In genomic region chr17:7240375-7240774, GRCh38 we compare ENCODE assay signal across 8 cellular contexts. TPM values are rescaled to one million over a fixed set of nuclear protein-coding genes. Genes with fewer than 3 reads are reported as not detected.
DNase-seq lines count a peak whose midpoint lies in the region; ATAC-seq and TF ChIP-seq lines count a peak whose summit lies in the region.

No MANE protein-coding gene starts in this region.

- no peak overlapping the region for H2AFZ ChIP-seq in neuron (ENCODE audit: low read depth, low read length)

- peaks cover 32% of the 10 kb centered on the region for H3K4me1 ChIP-seq in CD8-positive, alpha-beta T cell (ENCODE audit: insufficient read depth, low read length)
- peaks cover 37% of the 10 kb centered on the region for H3K4me1 ChIP-seq in neuron (ENCODE audit: insufficient read depth, low read length)

- no peaks in the 10 kb centered on the region for H3K27me3 Mint-ChIP-seq in CD8-positive, alpha-beta T cell (ENCODE audit: low read depth)
- H3K27me3 Mint-ChIP-seq in dendritic cell treated with granulocyte-macrophage colony-stimulating factor and Interleukin-4, amounts not matched to agents 40 ng/mL and 50 ng/mL, for 4 days = no peaks in the 10 kb centered on the region

- peak overlapping the region; percentile 98 for H3K4me3 Mint-ChIP-seq in CD8-positive, alpha-beta T cell
- peak overlapping the region; percentile 98 for H3K4me3 Mint-ChIP-seq in dendritic cell treated with granulocyte-macrophage colony-stimulating factor and Interleukin-4, amounts not matched to agents 40 ng/mL and 50 ng/mL, for 4 days

- H3K9me3 ChIP-seq in CD8-positive, alpha-beta T cell (ENCODE audit: low read length) = no peaks in the 10 kb centered on the region
- no peaks in the 10 kb centered on the region for H3K9me3 ChIP-seq in neuron (ENCODE audit: low read length)

- no peak overlapping the region for H3K27ac ChIP-seq in CD8-positive, alpha-beta T cell (ENCODE audit: low read depth, low read length)

- CTCF ChIA-PET in CD8-positive, alpha-beta T cell (lab: Charles Lee) = interaction anchor here (1.6 to 4.9 kb wide), 4 partner anchors 11 to 195 kb away, joined by 5 to 24 read pairs (median 13); partner anchors contain the start of genes CTDNEP1 and ELP5

- no peak for DNase-seq in CD8-positive, alpha-beta T cell
- DNase-seq in NOMO-1 treated with dmso at 0.1 percent for 144 hours (lab: John Stamatoyannopoulos, UW; ENCODE audit: unreplicated experiment) (peak; percentile 73), NCI-H226 (no peak), mesenteric fat pad (ENCODE audit: low spot score) (no peak)

- H3K4me1 Mint-ChIP-seq in CD8-positive, alpha-beta T cell (ENCODE audit: low read depth) = peaks cover 48% of the 10 kb centered on the region
- H3K4me1 Mint-ChIP-seq in dendritic cell treated with granulocyte-macrophage colony-stimulating factor and Interleukin-4, amounts not matched to agents 40 ng/mL and 50 ng/mL, for 4 days (ENCODE audit: low read depth) = peaks cover 59% of the 10 kb centered on the region

- no peak for ATAC-seq in CD8-positive, alpha-beta T cell
- no peak for ATAC-seq in HG03159 (IDR thresholded peaks at IDR 0.05; ENCODE audit: unreplicated experiment)
- ATAC-seq in activated CD4-positive, CD25-positive, alpha-beta regulatory T cell treated with anti-CD3 and anti-CD28 coated beads, Interleukin-2, amount 50 U/mL, for 24 hours = no peak

- H3K36me3 Mint-ChIP-seq in CD8-positive, alpha-beta T cell = peaks cover 64% of the 10 kb centered on the region
- peaks cover 96% of the 10 kb centered on the region for H3K36me3 Mint-ChIP-seq in dendritic cell treated with granulocyte-macrophage colony-stimulating factor and Interleukin-4, amounts not matched to agents 40 ng/mL and 50 ng/mL, for 4 days (ENCODE audit: low read depth)

- no peak overlapping the region for H3K4me3 ChIP-seq in CD8-positive, alpha-beta T cell (ENCODE audit: low read depth, low read length)
- H3K4me3 ChIP-seq in neuron (ENCODE audit: low read length) = peak overlapping the region; percentile 80

- H3K36me3 ChIP-seq in CD8-positive, alpha-beta T cell (ENCODE audit: insufficient read depth, low read length) = peaks cover 23% of the 10 kb centered on the region
- H3K36me3 ChIP-seq in neuron (ENCODE audit: insufficient read depth, low read length) = peaks cover 49% of the 10 kb centered on the region

- intact Hi-C loops in CD8-positive, alpha-beta T cell (cut with DNase I, micrococcal nuclease) = loop anchor here (5.0 kb wide), 2 partner anchors 602 to 692 kb away; partner anchors contain the start of genes CNTROB (in 1 of the 2) and TRAPPC1 (in 1 of the 2)
- intact Hi-C loops in dendritic cell treated with granulocyte-macrophage colony-stimulating factor and Interleukin-4, amounts not matched to agents 40 ng/mL and 50 ng/mL, for 4 days (cut with micrococcal nuclease) = loop anchor here (5.0 kb wide), 1 partner anchor 42 kb away; the partner anchor contains the start of gene SLC2A4

- no peaks in the 10 kb centered on the region for H3K27me3 ChIP-seq in CD8-positive, alpha-beta T cell (ENCODE audit: insufficient read depth, low read length)
- H3K27me3 ChIP-seq in neuron (ENCODE audit: insufficient read depth, low read length) = no peaks in the 10 kb centered on the region

- POLR2A ChIA-PET in CD8-positive, alpha-beta T cell (lab: Charles Lee) = interaction anchor here (1.7 to 3.8 kb wide), 3 partner anchors 10 to 23 kb away, joined by 5 to 26 read pairs (median 16); partner anchors contain the start of genes ACADVL, CTDNEP1, DLG4 and ELP5

- peak overlapping the region; percentile 64 for H3K27ac Mint-ChIP-seq in CD8-positive, alpha-beta T cell
- peak overlapping the region; percentile 98 for H3K27ac Mint-ChIP-seq in dendritic cell treated with granulocyte-macrophage colony-stimulating factor and Interleukin-4, amounts not matched to agents 40 ng/mL and 50 ng/mL, for 4 days

- H3K9me3 Mint-ChIP-seq in CD8-positive, alpha-beta T cell = no peaks in the 10 kb centered on the region
- H3K9me3 Mint-ChIP-seq in dendritic cell treated with granulocyte-macrophage colony-stimulating factor and Interleukin-4, amounts not matched to agents 40 ng/mL and 50 ng/mL, for 4 days = no peaks in the 10 kb centered on the region

- no peak for TF ChIP-seq CTCF in CD8-positive, alpha-beta T cell (IDR thresholded peaks at IDR 0.05)

RNA-seq across cellular contexts. Expression of gene PHF23, which starts 1.1 kb away (rescaled TPM):
- total RNA-seq in CD8-positive, alpha-beta T cell = 1 to 10 TPM; 2.8 to 3.1 TPM
- total RNA-seq in mesenteric fat pad = 47.4 TPM

RNA-seq across cellular contexts. Expression of gene GABARAP, which starts 1.9 kb away (rescaled TPM):
- 100 to 1,000 TPM; 165 to 173 TPM for total RNA-seq in CD8-positive, alpha-beta T cell
- total RNA-seq in mesenteric fat pad = 468 TPM

RNA-seq across cellular contexts. Expression of gene DVL2, which starts 6.1 kb away (rescaled TPM):
- total RNA-seq in CD8-positive, alpha-beta T cell = 10 to 100 TPM; 46.9 to 49.3 TPM
- 24.7 TPM for total RNA-seq in mesenteric fat pad

RNA-seq across cellular contexts. Expression of gene CTDNEP1, which starts 11.2 kb away (rescaled TPM):
- total RNA-seq in CD8-positive, alpha-beta T cell = 10 to 100 TPM; 77.8 to 95.6 TPM
- total RNA-seq in mesenteric fat pad = 120 TPM

RNA-seq across cellular contexts. Expression of gene ELP5, which starts 11.6 kb away (rescaled TPM):
- 10 to 100 TPM; 38.9 to 39.0 TPM for total RNA-seq in CD8-positive, alpha-beta T cell
- total RNA-seq in mesenteric fat pad = 44.1 TPM

Comparison
In these comparisons a context has a peak if more than half of its experiments do, and no peak if none do; other contexts are left out.
1. RNA of gene PHF23, which starts 1.1 kb away (total RNA-seq): 47.4 TPM in mesenteric fat pad (single experiment); 2.8 to 3.1 TPM in CD8-positive, alpha-beta T cell; every median in the first group is over 10 times any median in the second.